In genomic region chr2:27771202-27771547, GRCh38 we compare ENCODE assay signal across 8 cellular contexts. TPM values are rescaled to one million over a fixed set of nuclear protein-coding genes. Genes with fewer than 3 reads are reported as not detected.
DNase-seq lines count a peak whose midpoint lies in the region; ATAC-seq and TF ChIP-seq lines count a peak whose summit lies in the region.

No MANE protein-coding gene starts in this region.

- H3K27me3 ChIP-seq in CD4-positive, alpha-beta T cell (ENCODE audit: control insufficient read depth, insufficient read depth, low read length) = no peaks in the 10 kb centered on the region
- H3K27me3 ChIP-seq in GM23338 (ENCODE audit: insufficient read depth) (no peaks in the 10 kb centered on the region), hepatocyte (no peaks in the 10 kb centered on the region)

- TF ChIP-seq CTCF in CD4-positive, alpha-beta T cell (IDR thresholded peaks at IDR 0.05) = no peak
- TF ChIP-seq CTCF in GM23338 (conservative IDR thresholded peaks at IDR 0.05; ENCODE audit: low read depth in 2 of 2) = no peak
- TF ChIP-seq CTCF in hepatocyte (IDR thresholded peaks at IDR 0.05; ENCODE audit: poor library complexity) = no peak

- DNase-seq in CD4-positive, alpha-beta T cell = no peak
- DNase-seq in GM23338 (ENCODE audit: low spot score) (no peak), T-cell (no peak), hepatocyte (ENCODE audit: low spot score) (no peak), 8988T (no peak), NOMO-1 (lab: John Stamatoyannopoulos, UW; ENCODE audit: unreplicated experiment in 2 of 2) (no peak), KG1 (lab: John Stamatoyannopoulos, UW) (no peak)

- H3K4me1 Mint-ChIP-seq in CD4-positive, alpha-beta T cell (ENCODE audit: low read depth) = peaks cover 55% of the 10 kb centered on the region
- H3K4me1 Mint-ChIP-seq in GM23338 = peaks cover 23% of the 10 kb centered on the region; the same call in 2 of the 3 replicates
- peaks cover 39 to 47% (median 46%) of the 10 kb centered on the region in 3 donors for H3K4me1 Mint-ChIP-seq in T-cell
- H3K4me1 Mint-ChIP-seq in stimulated activated memory B cell treated with anti-CD40 and anti-IgM and Interleukin-4, amounts not matched to agents 10 μg/mL and 1 μg/mL and 100 μg/mL, for 72 hours = peaks cover 36% of the 10 kb centered on the region

- no peaks in the 10 kb centered on the region for H3K9me2 ChIP-seq in GM23338 (ENCODE audit: insufficient read depth)
- H3K9me2 ChIP-seq in hepatocyte (replicated peaks; ENCODE audit: insufficient read depth) = no peaks in the 10 kb centered on the region

- H3K27me3 Mint-ChIP-seq in CD4-positive, alpha-beta T cell = peaks cover 2% of the 10 kb centered on the region
- peaks cover 15% of the 10 kb centered on the region for H3K27me3 Mint-ChIP-seq in GM23338 (ENCODE audit: insufficient read depth, low read depth, poor library complexity)
- peaks cover 0 to 2% of the 10 kb centered on the region in 2 donors for H3K27me3 Mint-ChIP-seq in T-cell
- H3K27me3 Mint-ChIP-seq in stimulated activated memory B cell treated with anti-CD40 and anti-IgM and Interleukin-4, amounts not matched to agents 10 μg/mL and 1 μg/mL and 100 μg/mL, for 72 hours = peaks cover 4% of the 10 kb centered on the region

- H4K20me1 ChIP-seq in GM23338 (replicated peaks; ENCODE audit: insufficient read depth) (peaks cover 11% of the 10 kb centered on the region), hepatocyte (ENCODE audit: insufficient read depth, poor library complexity, severe bottlenecking) (no peaks in the 10 kb centered on the region)

- ATAC-seq in CD4-positive, alpha-beta T cell (ENCODE audit: poor library complexity) = no peak
- no peak; the same call in 2 of the 3 replicates for ATAC-seq in GM23338
- peak; percentile 24 to 33 (median 28) for ATAC-seq in T-cell (replicated peaks in 1 of 4)
- peak; percentile 24 for ATAC-seq in stimulated activated memory B cell treated with anti-CD40 and anti-IgM and Interleukin-4, amounts not matched to agents 10 μg/mL and 1 μg/mL and 100 μg/mL, for 72 hours

- H3K36me3 ChIP-seq in GM23338 (ENCODE audit: insufficient read depth) = no peaks in the 10 kb centered on the region
- peaks cover 4% of the 10 kb centered on the region for H3K36me3 ChIP-seq in hepatocyte (replicated peaks; ENCODE audit: insufficient read depth, low read depth)

- peak overlapping the region; percentile 91 for H3K27ac ChIP-seq in CD4-positive, alpha-beta T cell (ENCODE audit: low read depth, low read length)
- peak overlapping the region; percentile 91 for H3K27ac ChIP-seq in GM23338 (ENCODE audit: low read depth)
- peak overlapping the region; percentile 96 for H3K27ac ChIP-seq in hepatocyte

- H3K36me3 Mint-ChIP-seq in CD4-positive, alpha-beta T cell (ENCODE audit: low read depth) = peaks cover 42% of the 10 kb centered on the region
- H3K36me3 Mint-ChIP-seq in GM23338 (ENCODE audit: low read depth) (peaks cover 5% of the 10 kb centered on the region; the same call in 2 of the 3 replicates), T-cell (peaks cover 22% of the 10 kb centered on the region)
- H3K36me3 Mint-ChIP-seq in stimulated activated memory B cell treated with anti-CD40 and anti-IgM and Interleukin-4, amounts not matched to agents 10 μg/mL and 1 μg/mL and 100 μg/mL, for 72 hours = peaks cover 16% of the 10 kb centered on the region

- WGBS in hepatocyte (ENCODE audit: low lambda C conversion rate, missing lambda C conversion rate) = 11% methylated on average over 13 of the region's 13 CpGs

- peaks cover 11% of the 10 kb centered on the region; the same call in 1 of the 2 replicates for H3K4me1 ChIP-seq in GM23338 (ENCODE audit: insufficient read depth)
- peaks cover 20% of the 10 kb centered on the region for H3K4me1 ChIP-seq in hepatocyte (ENCODE audit: insufficient read depth)

- no peaks in the 10 kb centered on the region for H3K9me3 Mint-ChIP-seq in CD4-positive, alpha-beta T cell
- H3K9me3 Mint-ChIP-seq in GM23338 = no peaks in the 10 kb centered on the region
- no peaks in the 10 kb centered on the region for H3K9me3 Mint-ChIP-seq in T-cell
- no peaks in the 10 kb centered on the region for H3K9me3 Mint-ChIP-seq in stimulated activated memory B cell treated with anti-CD40 and anti-IgM and Interleukin-4, amounts not matched to agents 10 μg/mL and 1 μg/mL and 100 μg/mL, for 72 hours

- POLR2A ChIA-PET in CD4-positive, alpha-beta T cell (lab: Charles Lee) = interaction anchor here (0.6 to 1.8 kb wide), 4 partner anchors 108 to 648 kb away, joined by 3 to 5 read pairs (median 4); partner anchors contain the start of genes BABAM2, RBKS, SLC4A1AP and SUPT7L
- POLR2A ChIA-PET in T-cell (lab: Charles Lee) = interaction anchor here in 1 of 2 donors (0.6 kb wide), 2 partner anchors 34 to 45 kb away, joined by 3 read pairs; no protein-coding TSS in a partner anchor

- intact Hi-C loops in CD4-positive, alpha-beta T cell (cut with DNase I, micrococcal nuclease) = loop anchor here (2.0 to 10.0 kb wide), 5 partner anchors 109 to 624 kb away; partner anchors contain the start of genes BABAM2 (in 2 of the 2), RBKS (in 2 of the 2), ATRAID (in 1 of the 2) and CAD (in 1 of the 2)

- CTCF ChIA-PET in CD4-positive, alpha-beta T cell (lab: Charles Lee) = interaction anchor here (2.4 kb wide), 1 partner anchor 88 kb away, joined by 9 read pairs; no protein-coding TSS in a partner anchor
- CTCF ChIA-PET in T-cell (lab: Charles Lee) = no interaction called here

- H2AFZ ChIP-seq in GM23338 (peak overlapping the region; percentile 92), hepatocyte (peak overlapping the region; percentile 70)

- peaks cover 44% of the 10 kb centered on the region for H3K79me2 ChIP-seq in GM23338 (replicated peaks; ENCODE audit: insufficient read depth)
- peaks cover 43% of the 10 kb centered on the region for H3K79me2 ChIP-seq in hepatocyte

- peak overlapping the region; percentile 91 for H3K4me3 ChIP-seq in GM23338
- peak overlapping the region; percentile 15 for H3K4me3 ChIP-seq in hepatocyte

- peak overlapping the region; percentile 100 for H3K27ac Mint-ChIP-seq in CD4-positive, alpha-beta T cell
- peak overlapping the region; percentile 98 for H3K27ac Mint-ChIP-seq in GM23338
- H3K27ac Mint-ChIP-seq in T-cell = peak overlapping the region; percentile 99 to 100
- H3K27ac Mint-ChIP-seq in stimulated activated memory B cell treated with anti-CD40 and anti-IgM and Interleukin-4, amounts not matched to agents 10 μg/mL and 1 μg/mL and 100 μg/mL, for 72 hours = peak overlapping the region; percentile 95

- peak overlapping the region; percentile 100 for H3K4me3 Mint-ChIP-seq in CD4-positive, alpha-beta T cell
- peak overlapping the region; percentile 98 for H3K4me3 Mint-ChIP-seq in GM23338
- H3K4me3 Mint-ChIP-seq in T-cell = peak overlapping the region; percentile 99 to 100 (median 99)
- peak overlapping the region; percentile 96 for H3K4me3 Mint-ChIP-seq in stimulated activated memory B cell treated with anti-CD40 and anti-IgM and Interleukin-4, amounts not matched to agents 10 μg/mL and 1 μg/mL and 100 μg/mL, for 72 hours

- H3K4me2 ChIP-seq in GM23338 (peak overlapping the region; percentile 96), hepatocyte (peak overlapping the region; percentile 78)

- no peaks in the 10 kb centered on the region for H3K9me3 ChIP-seq in CD4-positive, alpha-beta T cell (ENCODE audit: control insufficient read depth, low read length)
- H3K9me3 ChIP-seq in hepatocyte (ENCODE audit: low read depth) = no peaks in the 10 kb centered on the region

- 0 out of 2 replicates have a peak, but pooled peaks cover 3% of the 10 kb centered on the region for H3F3A ChIP-seq in GM23338 (replicated peaks; ENCODE audit: low read depth)

TF ChIP-seq in GM23338, 12 proteins besides CTCF, POLR2A, EP300 and RAD21:
- TF ChIP-seq EZH2phosphoT487 (IDR thresholded peaks at IDR 0.05; ENCODE audit: unreplicated experiment) = no peak
- TF ChIP-seq JUNB (IDR thresholded peaks at IDR 0.05; ENCODE audit: unreplicated experiment) = no peak
- TF ChIP-seq REST (IDR thresholded peaks at IDR 0.05; ENCODE audit: unreplicated experiment) = no peak
- TF ChIP-seq ZNF331 (CRISPR knock-in tag; IDR thresholded peaks at IDR 0.05; ENCODE audit: low read depth) = no peak
- TF ChIP-seq STAT1 (IDR thresholded peaks at IDR 0.05; ENCODE audit: unreplicated experiment) = no peak
- no peak for TF ChIP-seq EZH2 (IDR thresholded peaks at IDR 0.05; ENCODE audit: low read depth, unreplicated experiment)
- no peak for TF ChIP-seq CREB1 (CRISPR knock-in tag; IDR thresholded peaks at IDR 0.05; ENCODE audit: low read depth)
- TF ChIP-seq POLR2AphosphoS5 (IDR thresholded peaks at IDR 0.05; ENCODE audit: low read depth) = no peak

RNA-seq across cellular contexts. Expression of gene MRPL33, which starts 0.3 kb away (rescaled TPM):
- total RNA-seq in CD4-positive, alpha-beta T cell = 10 to 100 TPM; 33.1 to 37.2 TPM
- total RNA-seq in GM23338 (2014; rRNA removed; shearing (Covaris generic)) = 80.5 and 83.9 TPM in 2 replicates
- 292 and 310 TPM in 2 replicates for polyA plus RNA-seq in GM23338 (2016; fragmentation: Nextera tagmentation; extraction: Ambion mirVana)
- total RNA-seq in T-cell = 10 to 100 TPM; 25.9 to 39.4 (median 29.7) TPM
- 148 and 206 TPM in 2 replicates for total RNA-seq in hepatocyte
- 311 and 315 TPM in 2 replicates for polyA plus RNA-seq in hepatocyte

Comparison
In these comparisons a context has a peak if more than half of its experiments do, and no peak if none do; other contexts are left out.
1. ATAC-seq: peak in T-cell (4 of 4) and stimulated activated memory B cell treated with anti-CD40 and anti-IgM and Interleukin-4, amounts not matched to agents 10 μg/mL and 1 μg/mL and 100 μg/mL, for 72 hours (single experiment); none in CD4-positive, alpha-beta T cell (single experiment) and GM23338 (single experiment).
2. Peak in every context shown above with its lines, with median percentiles within 50 percentile points of each other: H3K27ac ChIP-seq, H3K27ac Mint-ChIP-seq and H3K4me3 Mint-ChIP-seq.